10 cellular contexts compared by ENCODE assay signal in genomic region chr7:143360788-143361551, GRCh38. TPM values are rescaled to one million over a fixed set of nuclear protein-coding genes. Genes with fewer than 3 reads are reported as not detected.
A peak's percentile ranks its signal among the peaks of the same experiment; 100 is the strongest.
DNase-seq lines count a peak whose midpoint lies in the region; ATAC-seq and TF ChIP-seq lines count a peak whose summit lies in the region.
"Had no signal": no experiment of that assay in that cellular context is flagged by ENCODE, and none has a peak within 500 bp of the region (broad histone marks: within the 10 kb centered on the region; RNA-seq: fewer than 3 reads in every experiment).

No MANE protein-coding gene starts in this region.

- H3K4me3 ChIP-seq in CD8-positive, alpha-beta memory T cell (ENCODE audit: low read length), result no peak overlapping the region
- no peak overlapping the region for H3K4me3 ChIP-seq in naive thymus-derived CD4-positive, alpha-beta T cell (ENCODE audit: low read length)
- H3K4me3 ChIP-seq in BE2C (ENCODE audit: low read depth, low read length), result no peak overlapping the region

- no peaks in the 10 kb centered on the region for H3K9me3 ChIP-seq in CD8-positive, alpha-beta memory T cell (ENCODE audit: low read length)
- H3K9me3 ChIP-seq in naive thymus-derived CD4-positive, alpha-beta T cell (ENCODE audit: control insufficient read depth in 2 of 3, low read length in 3 of 3), result no peaks in the 10 kb centered on the region
- H3K9me3 ChIP-seq in BE2C, result no peaks in the 10 kb centered on the region

- peaks cover 25% of the 10 kb centered on the region for H3K27me3 ChIP-seq in CD8-positive, alpha-beta memory T cell (ENCODE audit: insufficient read depth, low read length, poor library complexity, severe bottlenecking)
- H3K27me3 ChIP-seq in naive thymus-derived CD4-positive, alpha-beta T cell (ENCODE audit: control insufficient read depth in 2 of 2, insufficient read depth in 2 of 2, low read length in 2 of 2), result peaks cover 5 to 6% of the 10 kb centered on the region in 2 donors
- peaks cover 84% of the 10 kb centered on the region for H3K27me3 ChIP-seq in BE2C

- H3K4me1 Mint-ChIP-seq in CD8-positive, alpha-beta memory T cell, result peaks cover 10 to 16% (median 11%) of the 10 kb centered on the region in 3 donors
- H3K4me1 Mint-ChIP-seq in naive thymus-derived CD4-positive, alpha-beta T cell, result peaks cover 3 to 17% (median 9%) of the 10 kb centered on the region in 7 donors

- no peaks in the 10 kb centered on the region for H3K36me3 ChIP-seq in CD8-positive, alpha-beta memory T cell (ENCODE audit: insufficient read depth, low read length)
- no peaks in the 10 kb centered on the region for H3K36me3 ChIP-seq in naive thymus-derived CD4-positive, alpha-beta T cell (ENCODE audit: control insufficient read depth in 2 of 3, insufficient read depth in 3 of 3, low read length in 3 of 3)
- no peaks in the 10 kb centered on the region for H3K36me3 ChIP-seq in BE2C

- H3K36me3 Mint-ChIP-seq in CD8-positive, alpha-beta memory T cell, result no peaks in the 10 kb centered on the region
- H3K36me3 Mint-ChIP-seq in naive thymus-derived CD4-positive, alpha-beta T cell, result peaks cover 0 to 4% (median 0%) of the 10 kb centered on the region in 5 donors

- intact Hi-C loops in naive thymus-derived CD4-positive, alpha-beta T cell (cut with micrococcal nuclease), result loop anchor here in 1 of 2 donors (5.0 kb wide), 2 partner anchors 46 to 49 kb away; partner anchors contain the start of gene EPHA1

- no peak overlapping the region for H3K27ac ChIP-seq in CD8-positive, alpha-beta memory T cell (ENCODE audit: low read depth, low read length)
- no peak overlapping the region for H3K27ac ChIP-seq in naive thymus-derived CD4-positive, alpha-beta T cell (ENCODE audit: low read depth, low read length)

- TF ChIP-seq CTCF in BE2C (IDR thresholded peaks at IDR 0.05; ENCODE audit: low read depth, low read length), result no peak

- H3K9me3 Mint-ChIP-seq in CD8-positive, alpha-beta memory T cell, result no peaks in the 10 kb centered on the region
- H3K9me3 Mint-ChIP-seq in naive thymus-derived CD4-positive, alpha-beta T cell, result peaks cover 0 to 4% (median 0%) of the 10 kb centered on the region in 11 donors

- no peak for DNase-seq in CD8-positive, alpha-beta memory T cell
- DNase-seq in NCI-H1417 treated with DMSO at 0.1 percent for 48 hours (lab: John Stamatoyannopoulos, UW) (peak; percentile 58), cerebellum (ENCODE audit: low spot score) (peak; percentile 67), NCI-H226 (no peak), BE2C (no peak)
- no peak for DNase-seq in naive thymus-derived CD4-positive, alpha-beta T cell
- no peak for DNase-seq in stimulated activated CD4-positive, alpha-beta T cell treated with anti-CD3 and anti-CD28 coated beads, Interleukin-15, amount 100 ng/mL, for 24 hours
- DNase-seq: DMS153, RPMI8226 had no signal

- peak overlapping the region in 3 of 8 donors; percentile 47 to 69 (median 67) for H3K27ac Mint-ChIP-seq in CD8-positive, alpha-beta memory T cell
- H3K27ac Mint-ChIP-seq in naive thymus-derived CD4-positive, alpha-beta T cell, result peak overlapping the region in 2 of 9 donors; percentile 5 to 56

- peaks cover 14 to 25% of the 10 kb centered on the region in 2 donors for H3K27me3 Mint-ChIP-seq in CD8-positive, alpha-beta memory T cell
- peaks cover 19 to 72% (median 29%) of the 10 kb centered on the region in 5 donors for H3K27me3 Mint-ChIP-seq in naive thymus-derived CD4-positive, alpha-beta T cell

- H3K4me3 Mint-ChIP-seq in CD8-positive, alpha-beta memory T cell, result peak overlapping the region; percentile 49 to 91 (median 77)
- peak overlapping the region; percentile 32 to 86 (median 68) for H3K4me3 Mint-ChIP-seq in naive thymus-derived CD4-positive, alpha-beta T cell

- POLR2A ChIA-PET in CD8-positive, alpha-beta memory T cell (lab: Charles Lee), result no interaction called here
- POLR2A ChIA-PET in naive thymus-derived CD4-positive, alpha-beta T cell (lab: Charles Lee), result interaction anchor here (0.7 to 1.2 kb wide), 2 partner anchors 15 to 17 kb away, joined by 3 to 5 read pairs; no protein-coding TSS in a partner anchor

- H3K4me1 ChIP-seq in CD8-positive, alpha-beta memory T cell (ENCODE audit: insufficient read depth, low read length), result peaks cover 7% of the 10 kb centered on the region
- H3K4me1 ChIP-seq in naive thymus-derived CD4-positive, alpha-beta T cell (ENCODE audit: control insufficient read depth in 2 of 2, insufficient read depth in 2 of 2, low read length in 2 of 2), result peaks cover 6% of the 10 kb centered on the region in 2 donors
- H3K4me1 ChIP-seq in BE2C, result no peaks in the 10 kb centered on the region

- no peak for ATAC-seq in naive thymus-derived CD4-positive, alpha-beta T cell
- no peak for ATAC-seq in HG03565 (IDR thresholded peaks at IDR 0.05; ENCODE audit: unreplicated experiment)

- CTCF ChIA-PET in CD8-positive, alpha-beta memory T cell (lab: Charles Lee), result interaction anchor here (0.8 to 3.4 kb wide), 5 partner anchors 11 to 120 kb away, joined by 3 to 12 read pairs (median 5); no protein-coding TSS in a partner anchor
- CTCF ChIA-PET in naive thymus-derived CD4-positive, alpha-beta T cell (lab: Charles Lee), result interaction anchor here (0.6 to 1.2 kb wide), 2 partner anchors 18 to 85 kb away, joined by 3 to 4 read pairs; no protein-coding TSS in a partner anchor

RNA-seq across cellular contexts. Expression of gene FAM131B, which starts 1.5 kb away (rescaled TPM):
- total RNA-seq in CD8-positive, alpha-beta memory T cell, result 1 to 10 TPM; 2.4 to 2.8 TPM
- polyA plus RNA-seq in CD8-positive, alpha-beta memory T cell, result 1.6 TPM
- total RNA-seq in cerebellum, result 42.6 TPM
- 1 to 10 TPM in 1 of 5 experiments, under 1 TPM in 2, not detected in 2; 0.19 to 1.4 (median 0.53) TPM for total RNA-seq in naive thymus-derived CD4-positive, alpha-beta T cell
- polyA plus RNA-seq in naive thymus-derived CD4-positive, alpha-beta T cell, result not detected
- polyA plus RNA-seq in BE2C (2012; ENCODE audit: insufficient read depth, insufficient read length, low read depth), result not detected

RNA-seq across cellular contexts. Expression of gene ZYX, which starts 20.2 kb away (rescaled TPM):
- total RNA-seq in CD8-positive, alpha-beta memory T cell, result 100 to 1,000 TPM; 101 to 104 TPM
- polyA plus RNA-seq in CD8-positive, alpha-beta memory T cell, result 143 TPM
- total RNA-seq in cerebellum, result 17.4 TPM
- 100 to 1,000 TPM; 110 to 264 (median 124) TPM for total RNA-seq in naive thymus-derived CD4-positive, alpha-beta T cell
- 100 to 1,000 TPM in 1 of 2 donors, 10 to 100 TPM in 1; 54.2 to 101 TPM for polyA plus RNA-seq in naive thymus-derived CD4-positive, alpha-beta T cell
- 96.7 TPM for polyA plus RNA-seq in BE2C (2012; ENCODE audit: insufficient read depth, insufficient read length, low read depth)

RNA-seq across cellular contexts. Expression of gene CLCN1, which starts 45.1 kb away (rescaled TPM):
- under 1 TPM in 1 of 2 experiments, not detected in 1; 0.11 TPM for total RNA-seq in CD8-positive, alpha-beta memory T cell
- polyA plus RNA-seq in CD8-positive, alpha-beta memory T cell, result not detected
- not detected for total RNA-seq in cerebellum
- total RNA-seq in naive thymus-derived CD4-positive, alpha-beta T cell, result under 1 TPM in 2 of 5 experiments, not detected in 3; 0.07 to 0.51 TPM
- not detected for polyA plus RNA-seq in naive thymus-derived CD4-positive, alpha-beta T cell
- not detected for polyA plus RNA-seq in BE2C (2012; ENCODE audit: insufficient read depth, insufficient read length, low read depth)

RNA-seq across cellular contexts. Expression of gene EPHA1, which starts 47.7 kb away (rescaled TPM):
- total RNA-seq in CD8-positive, alpha-beta memory T cell, result 1 to 10 TPM; 2.8 to 3.1 TPM
- 4.6 TPM for polyA plus RNA-seq in CD8-positive, alpha-beta memory T cell
- total RNA-seq in cerebellum, result 1.6 TPM
- 10 to 100 TPM in 4 of 5 experiments, 1 to 10 TPM in 1; 4.1 to 63.1 (median 33.6) TPM for total RNA-seq in naive thymus-derived CD4-positive, alpha-beta T cell
- 10 to 100 TPM; 10.9 to 41.4 TPM for polyA plus RNA-seq in naive thymus-derived CD4-positive, alpha-beta T cell
- 3.2 TPM for polyA plus RNA-seq in BE2C (2012; ENCODE audit: insufficient read depth, insufficient read length, low read depth)

Comparison
In these comparisons a context has a peak if more than half of its experiments do, and no peak if none do; other contexts are left out.
1. DNase-seq: peak in NCI-H1417 treated with DMSO at 0.1 percent for 48 hours (single experiment) and cerebellum (single experiment); none in CD8-positive, alpha-beta memory T cell (0 of 5), naive thymus-derived CD4-positive, alpha-beta T cell (0 of 9), NCI-H226 (single experiment), BE2C (single experiment) and stimulated activated CD4-positive, alpha-beta T cell treated with anti-CD3 and anti-CD28 coated beads, Interleukin-15, amount 100 ng/mL, for 24 hours (single experiment).
2. RNA of gene FAM131B, which starts 1.5 kb away (total RNA-seq): 42.6 TPM in cerebellum (single experiment); 2.4 to 2.8 TPM in CD8-positive, alpha-beta memory T cell and 0.19 to 1.4 TPM in naive thymus-derived CD4-positive, alpha-beta T cell; every median in the first group is over 10 times any median in the second.